ENCODE assay signal across 8 cellular contexts in the genomic region with DNA sequence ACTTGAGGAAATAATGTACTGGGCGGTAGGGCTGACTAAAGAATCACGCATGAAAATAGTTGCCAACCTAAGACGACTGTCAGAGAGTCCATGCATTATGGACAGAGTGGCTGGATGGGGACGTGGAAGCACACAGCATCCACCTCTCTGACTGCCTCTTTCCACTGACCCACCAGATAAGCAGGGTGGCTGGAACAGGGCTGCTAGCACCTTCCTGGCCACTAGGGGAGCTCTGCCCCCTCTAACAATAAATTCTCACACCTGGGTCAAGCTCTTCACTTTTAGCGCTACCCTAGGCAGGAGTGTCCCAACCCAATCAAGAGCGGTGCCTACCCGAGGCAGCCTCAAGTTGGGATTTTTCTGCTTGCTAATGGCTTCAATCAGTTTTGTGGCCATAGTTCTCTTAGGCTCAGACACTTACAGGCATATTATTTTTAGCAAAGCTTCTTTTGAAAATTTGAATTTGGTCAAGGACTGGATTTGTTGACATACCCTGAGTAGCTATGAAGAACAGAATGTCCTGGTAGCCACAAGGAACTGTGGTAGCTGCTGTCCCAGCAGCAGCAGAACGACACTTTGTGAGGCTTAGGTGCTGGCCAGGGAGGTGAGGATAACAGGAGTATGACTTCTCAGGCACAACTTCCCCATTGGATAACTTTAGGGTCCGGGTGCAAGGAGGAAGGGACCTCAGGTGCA. TPM values are rescaled to one million over a fixed set of nuclear protein-coding genes. Genes with fewer than 3 reads are reported as not detected.
A peak's percentile ranks its signal among the peaks of the same experiment; 100 is the strongest.
DNase-seq lines count a peak whose midpoint lies in the region; ATAC-seq and TF ChIP-seq lines count a peak whose summit lies in the region.

No MANE protein-coding gene starts in this region.

- ATAC-seq in HG02588 (IDR thresholded peaks at IDR 0.05; ENCODE audit: unreplicated experiment) (peak; percentile 82), esophagus mucosa (peak; percentile 55)

- H3K4me3 Mint-ChIP-seq in nephron progenitor cell: no peak overlapping the region

- H3K36me3 ChIP-seq in tibial nerve: peaks cover 0 to 60% (median 32%) of the 10 kb centered on the region in 3 donors

- DNase-seq in NCI-H510A treated with DMSO at 0.1 percent for 48 hours (lab: John Stamatoyannopoulos, UW) (peak; percentile 4), NCI-H510A (lab: John Stamatoyannopoulos, UW) (no peak), NCI-H748 treated with DMSO at 0.1 percent for 48 hours (lab: John Stamatoyannopoulos, UW) (peak; percentile 20), nephron progenitor cell (peak; percentile 66), tibial nerve (ENCODE audit: low spot score in 2 of 2) (peak; percentile 40 to 60)
- peak; percentile 60 for DNase-seq in activated CD8-positive, alpha-beta memory T cell treated with anti-CD3 and anti-CD28 coated beads, Interleukin-2, amount 50 U/mL, for 4 hours

- no peak overlapping the region for H3K4me3 ChIP-seq in tibial nerve

- H3K27ac ChIP-seq in tibial nerve: peak overlapping the region in 3 of 4 donors; percentile 32 to 81 (median 55)

- peaks cover 0 to 33% (median 4%) of the 10 kb centered on the region in 4 donors for H3K4me1 ChIP-seq in tibial nerve

- H3K27me3 ChIP-seq in tibial nerve: no peaks in the 10 kb centered on the region

- H3K4me1 Mint-ChIP-seq in nephron progenitor cell: peaks cover 5% of the 10 kb centered on the region

- peak in 1 of 2 donors; percentile 38 for TF ChIP-seq EP300 in tibial nerve (IDR thresholded peaks at IDR 0.05)

- no peaks in the 10 kb centered on the region for H3K27me3 Mint-ChIP-seq in nephron progenitor cell (ENCODE audit: low read depth, poor library complexity)

- no peak for TF ChIP-seq POLR2A in tibial nerve (IDR thresholded peaks at IDR 0.05)

- peak; percentile 91 for TF ChIP-seq CTCF in nephron progenitor cell (IDR thresholded peaks at IDR 0.05)
- TF ChIP-seq CTCF in tibial nerve (IDR thresholded peaks at IDR 0.05): peak; percentile 75 to 89 (median 82)

- H3K36me3 Mint-ChIP-seq in nephron progenitor cell (ENCODE audit: low read depth): peaks cover 14% of the 10 kb centered on the region

- WGBS in tibial nerve, 2 donors: 41 to 48% methylated on average over 9 of the region's 9 CpGs

- H3K9me3 ChIP-seq in tibial nerve: no peaks in the 10 kb centered on the region

- peak overlapping the region; percentile 81 for H3K27ac Mint-ChIP-seq in nephron progenitor cell

- no peaks in the 10 kb centered on the region for H3K9me3 Mint-ChIP-seq in nephron progenitor cell

RNA-seq across cellular contexts. Expression of a gene that starts 6.9 kb away (rescaled TPM):
- total RNA-seq in esophagus mucosa (31.2 TPM), tibial nerve (100 to 1,000 TPM; 229 to 350 (median 289) TPM)

RNA-seq across cellular contexts. Expression of a gene that starts 22.9 kb away (rescaled TPM):
- 1.6 TPM for total RNA-seq in esophagus mucosa
- total RNA-seq in tibial nerve: under 1 TPM in 1 of 4 donors, not detected in 3; 0.84 TPM

RNA-seq across cellular contexts. Expression of a gene that starts 31.7 kb away (rescaled TPM):
- 2.4 TPM for total RNA-seq in esophagus mucosa
- total RNA-seq in tibial nerve: 1 to 10 TPM in 2 of 4 donors, under 1 TPM in 1, not detected in 1; 0.20 to 4.8 (median 1.0) TPM

RNA-seq across cellular contexts. Expression of a gene that starts 35.3 kb away (rescaled TPM):
- total RNA-seq in esophagus mucosa (84.6 TPM), tibial nerve (100 to 1,000 TPM; 284 to 405 (median 350) TPM)

RNA-seq across cellular contexts. Expression of a gene that starts 35.8 kb away (rescaled TPM):
- total RNA-seq in esophagus mucosa (15.1 TPM), tibial nerve (10 to 100 TPM; 41.6 to 70.1 (median 53.5) TPM)
